Comparison of ENCODE assay signal across 1 cellular context in the genomic region with DNA sequence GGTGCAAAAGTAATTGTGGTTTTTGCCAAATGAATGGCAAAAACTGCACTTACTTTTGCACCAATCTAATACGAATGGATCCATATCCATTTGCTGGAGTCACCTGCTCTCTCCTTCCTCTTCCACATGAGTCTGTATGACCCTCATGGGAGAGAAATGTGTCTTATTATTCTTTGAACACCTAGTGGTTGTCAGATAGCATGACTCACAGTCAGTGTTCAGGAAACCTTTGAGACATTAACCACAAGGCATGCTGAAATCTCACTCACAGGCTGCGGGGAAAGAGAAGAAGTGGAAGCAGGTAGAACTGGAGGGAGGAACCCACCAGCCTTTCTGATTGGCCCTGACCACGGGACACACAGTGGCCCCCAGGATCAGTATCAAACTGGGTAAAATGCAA.
A peak's percentile ranks its signal among the peaks of the same experiment; 100 is the strongest.
TF ChIP-seq lines count a peak whose summit lies in the region.

No MANE protein-coding gene starts in this region.

TF ChIP-seq in HCT116, 20 proteins besides CTCF, POLR2A, EP300 and RAD21 (continued from another document):
- no peak for TF ChIP-seq REST (IDR thresholded peaks at IDR 0.05; ENCODE audit: low read depth)
- TF ChIP-seq TCF7L2 (IDR thresholded peaks at IDR 0.05; ENCODE audit: borderline replicate concordance, extremely low read depth, insufficient read depth, insufficient read length), result peak; percentile 42
- no peak for TF ChIP-seq ATF3 (IDR thresholded peaks at IDR 0.05)
- TF ChIP-seq EZH2 (IDR thresholded peaks at IDR 0.05), result no peak
- peak; percentile 30; the same call in 1 of the 2 replicates for TF ChIP-seq SRF (IDR thresholded peaks at IDR 0.05; ENCODE audit: low read depth)
- peak; percentile 91 for TF ChIP-seq JUND (IDR thresholded peaks at IDR 0.05)
- TF ChIP-seq SP1 (IDR thresholded peaks at IDR 0.05; ENCODE audit: low read depth), result peak; percentile 85
- TF ChIP-seq EGR1 (IDR thresholded peaks at IDR 0.05; ENCODE audit: low read depth), result no peak
- peak; percentile 29; the same call in 1 of the 2 replicates for TF ChIP-seq POLR2AphosphoS5 (IDR thresholded peaks at IDR 0.05; ENCODE audit: low read depth, low read length)
- TF ChIP-seq CBX3 (IDR thresholded peaks at IDR 0.05; ENCODE audit: low read depth), result peak; percentile 92
- TF ChIP-seq, protein P1, sequence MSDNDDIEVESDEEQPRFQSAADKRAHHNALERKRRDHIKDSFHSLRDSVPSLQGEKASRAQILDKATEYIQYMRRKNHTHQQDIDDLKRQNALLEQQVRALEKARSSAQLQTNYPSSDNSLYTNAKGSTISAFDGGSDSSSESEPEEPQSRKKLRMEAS (IDR thresholded peaks at IDR 0.05), result peak; percentile 93
